1 cellular context compared by ENCODE assay signal in genomic region chr22:47165998-47166397, GRCh38.
TF ChIP-seq lines count a peak whose summit lies in the region.

No MANE protein-coding gene starts in this region.

TF ChIP-seq in H1, 55 proteins besides CTCF, POLR2A, EP300 and RAD21 (continued from another document):
- TF ChIP-seq RFX5 (IDR thresholded peaks at IDR 0.05; ENCODE audit: borderline replicate concordance, low read depth, low read length), result no peak
- TF ChIP-seq RNF2 (IDR thresholded peaks at IDR 0.05; ENCODE audit: borderline replicate concordance, low read depth, low read length, missing control alignments, poor library complexity, severe bottlenecking), result no peak
- TF ChIP-seq YY1 (IDR thresholded peaks at IDR 0.05; ENCODE audit: low read depth, low read length), result no peak
- TF ChIP-seq TCF12 (IDR thresholded peaks at IDR 0.05; ENCODE audit: low read depth, low read length), result no peak
- no peak for TF ChIP-seq ASH2L (IDR thresholded peaks at IDR 0.05; ENCODE audit: low read length)
- no peak for TF ChIP-seq MAFK (IDR thresholded peaks at IDR 0.05; ENCODE audit: low read depth, low read length)
- no peak for TF ChIP-seq BACH1 (IDR thresholded peaks at IDR 0.05; ENCODE audit: low read length)
- no peak for TF ChIP-seq SAP30 (IDR thresholded peaks at IDR 0.05; ENCODE audit: insufficient read depth, insufficient replicate concordance, low read length)
- TF ChIP-seq KDM4A (IDR thresholded peaks at IDR 0.05; ENCODE audit: low read depth, low read length, severe bottlenecking), result no peak
- no peak for TF ChIP-seq GTF2F1 (IDR thresholded peaks at IDR 0.05; ENCODE audit: borderline replicate concordance, low read depth, low read length)
